In genomic region chr13:52868190-52868589, GRCh38 we compare ENCODE assay signal across 1 cellular context.
A peak's percentile ranks its signal among the peaks of the same experiment; 100 is the strongest.
TF ChIP-seq lines count a peak whose summit lies in the region.

No MANE protein-coding gene starts in this region.

TF ChIP-seq in GM12878, 131 proteins besides CTCF, POLR2A, EP300 and RAD21:
- no peak for TF ChIP-seq MXI1 (IDR thresholded peaks at IDR 0.05; ENCODE audit: low read depth, low read length)
- 0 out of 2 replicates have a peak, but pooled peaks have one; percentile 24 for TF ChIP-seq TCF3 (IDR thresholded peaks at IDR 0.05; ENCODE audit: borderline replicate concordance, insufficient read depth, low read depth, low read length)
- TF ChIP-seq RUNX3 (IDR thresholded peaks at IDR 0.05; ENCODE audit: low read length), result peak; percentile 12; the same call in 1 of the 2 replicates
